ENCODE assay signal across 24 cellular contexts in genomic region chr10:19876570-19876969, GRCh38.
"Had no signal": no experiment of that assay in that cellular context is flagged by ENCODE, and none has a peak within 500 bp of the region (broad histone marks: within the 10 kb centered on the region; RNA-seq: fewer than 3 reads in every experiment).

No MANE protein-coding gene starts in this region.

- H3K4me1 Mint-ChIP-seq: naive B cell; stimulated activated naive B cell treated with anti-CD40 and anti-IgM and Interleukin-4, amounts not matched to agents 10 μg/mL and 1 μg/mL and 100 μg/mL, for 72 hours had no signal

- H3K27me3 Mint-ChIP-seq: naive B cell; stimulated activated naive B cell treated with anti-CD40 and anti-IgM and Interleukin-4, amounts not matched to agents 10 μg/mL and 1 μg/mL and 100 μg/mL, for 72 hours had no signal

- H3K36me3 Mint-ChIP-seq: naive B cell; natural killer cell; stimulated activated naive B cell treated with anti-CD40 and anti-IgM and Interleukin-4, amounts not matched to agents 10 μg/mL and 1 μg/mL and 100 μg/mL, for 72 hours had no signal

- H3K27ac Mint-ChIP-seq: natural killer cell; stimulated activated naive B cell treated with anti-CD40 and anti-IgM and Interleukin-4, amounts not matched to agents 10 μg/mL and 1 μg/mL and 100 μg/mL, for 72 hours had no signal

- H3K9me3 Mint-ChIP-seq: natural killer cell had no signal

- DNase-seq: islet precursor cell; kidney glomerular epithelial cell; left colon; left lung; lower lobe of right lung; mammary epithelial cell; mesenchymal stem cell; naive B cell; natural killer cell; pancreas; posterior cingulate gyrus; retina; right cardiac atrium; stimulated activated CD4-positive, alpha-beta T cell treated with anti-CD3 and anti-CD28 coated beads, Interleukin-12 subunit alpha, Interleukin-12 subunit beta, amount 100 ng/mL, for 4 hours; stimulated activated CD4-positive, alpha-beta T cell treated with anti-CD3 and anti-CD28 coated beads, Interleukin-15, amount 100 ng/mL, for 24 hours; stimulated activated CD4-positive, alpha-beta T cell treated with anti-CD3 and anti-CD28 coated beads, Interleukin-2, amount 100 ng/mL, for 24 hours; stimulated activated CD4-positive, alpha-beta T cell treated with anti-CD3 and anti-CD28 coated beads, Interleukin-4, amount 100 ng/mL, for 1 hour; stimulated activated naive B cell treated with anti-CD40 and anti-IgM and Interleukin-4, amounts not matched to agents 10 μg/mL and 1 μg/mL and 100 μg/mL, for 72 hours; stimulated activated naive CD8-positive, alpha-beta T cell treated with anti-CD3 and anti-CD28 coated beads, Interleukin-15, Interleukin-2, amounts not matched to agents 100 U/mL and 50 U/mL, for 24 hours; stomach; testis; thyroid gland; transverse colon; upper lobe of left lung had no signal

- H3K4me3 Mint-ChIP-seq: naive B cell; natural killer cell; stimulated activated naive B cell treated with anti-CD40 and anti-IgM and Interleukin-4, amounts not matched to agents 10 μg/mL and 1 μg/mL and 100 μg/mL, for 72 hours had no signal
